Comparison of ENCODE assay signal across 23 cellular contexts in the genomic region with DNA sequence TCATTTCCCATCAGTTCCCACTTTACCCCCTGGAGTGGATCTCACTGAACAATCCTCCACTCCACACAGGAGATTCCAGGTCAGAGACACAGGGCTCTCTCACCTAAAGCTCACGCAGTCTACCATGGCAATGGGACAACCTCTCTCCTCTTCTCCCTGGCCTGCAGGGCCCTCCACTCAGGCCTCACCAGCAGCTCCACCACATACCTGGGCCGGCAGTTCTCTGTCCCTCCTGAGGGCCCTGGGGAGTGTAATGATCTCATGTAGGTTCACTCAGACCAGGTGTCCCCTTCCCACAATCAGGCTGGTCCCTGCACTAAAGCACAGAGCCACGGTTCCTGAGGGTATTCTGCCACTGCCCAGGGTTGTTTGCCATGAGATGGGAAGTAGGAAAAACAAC. TPM values are rescaled to one million over a fixed set of nuclear protein-coding genes. Genes with fewer than 3 reads are reported as not detected.
A peak's percentile ranks its signal among the peaks of the same experiment; 100 is the strongest.
DNase-seq lines count a peak whose midpoint lies in the region; ATAC-seq and TF ChIP-seq lines count a peak whose summit lies in the region.
"Had no signal": no experiment of that assay in that cellular context is flagged by ENCODE, and none has a peak within 500 bp of the region (broad histone marks: within the 10 kb centered on the region; RNA-seq: fewer than 3 reads in every experiment).

No MANE protein-coding gene starts in this region.

- no peaks in the 10 kb centered on the region for H3K36me3 Mint-ChIP-seq in activated naive CD8-positive, alpha-beta T cell treated with anti-CD3 and anti-CD28 coated beads, Interleukin-2, amount 50 U/mL, for 24 hours (ENCODE audit: low read depth)

- no peaks in the 10 kb centered on the region for H4K20me1 ChIP-seq in BLaER1
- H4K20me1 ChIP-seq in BLaER1 treated with 17β-estradiol and CSF1 and Interleukin-3, amounts not matched to agents 10 nM and 100 nM, result no peaks in the 10 kb centered on the region

- peak overlapping the region; percentile 92 for H3K4me2 ChIP-seq in BLaER1
- peak overlapping the region; percentile 81 to 99 (median 97) for H3K4me2 ChIP-seq in BLaER1 treated with 17β-estradiol and CSF1 and Interleukin-3, amounts not matched to agents 10 nM and 100 nM

- H3K27ac ChIP-seq in BLaER1 (0 out of 2 replicates have a peak overlapping the region, but pooled peaks have one; percentile 85), spleen (peak overlapping the region in 6 of 8 donors; percentile 81 to 96 (median 88))
- peak overlapping the region in 9 of 11 experiments; percentile 69 to 92 (median 90); a peak in 15 of 22 replicates for H3K27ac ChIP-seq in BLaER1 treated with 17β-estradiol and CSF1 and Interleukin-3, amounts not matched to agents 10 nM and 100 nM
- H3K27ac ChIP-seq: GM23248 had no signal

- WGBS in spleen, 5 donors, result 59 to 93% (median 79%) methylated on average over 3 of the region's 3 CpGs

- peak; percentile 67 for DNase-seq in mesenteric fat pad (ENCODE audit: low spot score)
- DNase-seq in spleen, result no peak
- DNase-seq in activated naive CD8-positive, alpha-beta T cell treated with anti-CD3 and anti-CD28 coated beads, Interleukin-2, amount 50 U/mL, for 24 hours, result no peak
- no peak for DNase-seq in DMS79 treated with DMSO at 0.1 percent for 48 hours (lab: John Stamatoyannopoulos, UW)
- DNase-seq in stimulated activated CD4-positive, alpha-beta T cell treated with anti-CD3 and anti-CD28 coated beads, Interleukin-4, amount 100 ng/mL, for 4 hours, result no peak
- no peak for DNase-seq in medulla oblongata (ENCODE audit: extremely low spot score)
- DNase-seq: CD4-positive, alpha-beta T cell; CD8-positive, alpha-beta memory T cell; DMS 273 treated with DMSO at 0.1 percent for 48 hours; DMS79; GF-D8; GM23248; H7; HCEC 1CT had no signal

- TF ChIP-seq POLR2A in spleen (IDR thresholded peaks at IDR 0.05), result no peak

- H3K27me3 Mint-ChIP-seq in activated naive CD8-positive, alpha-beta T cell treated with anti-CD3 and anti-CD28 coated beads, Interleukin-2, amount 50 U/mL, for 24 hours, result peaks cover 3% of the 10 kb centered on the region

- no peak overlapping the region for H3K4me3 Mint-ChIP-seq in activated naive CD8-positive, alpha-beta T cell treated with anti-CD3 and anti-CD28 coated beads, Interleukin-2, amount 50 U/mL, for 24 hours
- H3K4me3 Mint-ChIP-seq: CD4-positive, alpha-beta T cell; CD8-positive, alpha-beta memory T cell had no signal

- H3K9me3 ChIP-seq in BLaER1, result no peaks in the 10 kb centered on the region
- no peaks in the 10 kb centered on the region for H3K9me3 ChIP-seq in BLaER1 treated with 17β-estradiol and CSF1 and Interleukin-3, amounts not matched to agents 10 nM and 100 nM (replicated peaks in 1 of 11)
- no peaks in the 10 kb centered on the region for H3K9me3 ChIP-seq in spleen

- H3K4me3 ChIP-seq in BLaER1 (no peak overlapping the region), spleen (peak overlapping the region in 1 of 8 donors; percentile 55)
- H3K4me3 ChIP-seq in BLaER1 treated with 17β-estradiol and CSF1 and Interleukin-3, amounts not matched to agents 10 nM and 100 nM, result no peak overlapping the region
- H3K4me3 ChIP-seq: GM23248 had no signal

- no peaks in the 10 kb centered on the region for H3K27me3 ChIP-seq in BLaER1
- H3K27me3 ChIP-seq in BLaER1 treated with 17β-estradiol and CSF1 and Interleukin-3, amounts not matched to agents 10 nM and 100 nM, result no peaks in the 10 kb centered on the region
- H3K27me3 ChIP-seq in spleen (replicated peaks in 1 of 7), result peaks cover 0 to 20% (median 0%) of the 10 kb centered on the region in 7 donors

- no peaks in the 10 kb centered on the region for H3K9me3 Mint-ChIP-seq in activated naive CD8-positive, alpha-beta T cell treated with anti-CD3 and anti-CD28 coated beads, Interleukin-2, amount 50 U/mL, for 24 hours
- H3K9me3 Mint-ChIP-seq: CD14-positive monocyte; CD4-positive, alpha-beta T cell had no signal

- intact Hi-C loops in spleen (cut with DNase I; ENCODE audit: low total_unique reads), result no loop called here

- no peak overlapping the region for H3K27ac Mint-ChIP-seq in activated naive CD8-positive, alpha-beta T cell treated with anti-CD3 and anti-CD28 coated beads, Interleukin-2, amount 50 U/mL, for 24 hours
- H3K27ac Mint-ChIP-seq: CD4-positive, alpha-beta T cell had no signal

- TF ChIP-seq CTCF in spleen (IDR thresholded peaks at IDR 0.05 in 8 of 11, conservative IDR thresholded peaks at IDR 0.05 in 3 of 11), result no peak

- peaks cover 11% of the 10 kb centered on the region for H3K4me1 Mint-ChIP-seq in activated naive CD8-positive, alpha-beta T cell treated with anti-CD3 and anti-CD28 coated beads, Interleukin-2, amount 50 U/mL, for 24 hours
- H3K4me1 Mint-ChIP-seq: CD8-positive, alpha-beta memory T cell had no signal

- H3K4me1 ChIP-seq in BLaER1 (peaks cover 68% of the 10 kb centered on the region), spleen (peaks cover 0 to 49% (median 14%) of the 10 kb centered on the region in 6 donors)
- peaks cover 55 to 82% (median 72%) of the 10 kb centered on the region in 10 experiments for H3K4me1 ChIP-seq in BLaER1 treated with 17β-estradiol and CSF1 and Interleukin-3, amounts not matched to agents 10 nM and 100 nM

- ATAC-seq in activated naive CD8-positive, alpha-beta T cell treated with anti-CD3 and anti-CD28 coated beads, Interleukin-2, amount 50 U/mL, for 24 hours, result no peak

- no peak overlapping the region for H3K9ac ChIP-seq in BLaER1
- peak overlapping the region in 4 of 11 experiments; percentile 70 to 81 (median 76); a peak in 6 of 22 replicates for H3K9ac ChIP-seq in BLaER1 treated with 17β-estradiol and CSF1 and Interleukin-3, amounts not matched to agents 10 nM and 100 nM
- H3K9ac ChIP-seq: GM23248 had no signal

- H3K36me3 ChIP-seq in BLaER1 (no peaks in the 10 kb centered on the region), spleen (peaks cover 0 to 8% (median 0%) of the 10 kb centered on the region in 6 donors)
- H3K36me3 ChIP-seq in BLaER1 treated with 17β-estradiol and CSF1 and Interleukin-3, amounts not matched to agents 10 nM and 100 nM, result no peaks in the 10 kb centered on the region

RNA-seq across cellular contexts. Expression of a gene that starts 15.6 kb away (rescaled TPM):
- total RNA-seq in mesenteric fat pad (1.6 TPM), spleen (10 to 100 TPM in 5 of 7 donors, 1 to 10 TPM in 2; 3.8 to 31.9 (median 13.5) TPM)
- 1 to 10 TPM in 2 of 3 donors, under 1 TPM in 1; 0.55 to 4.0 (median 1.6) TPM for polyA plus RNA-seq in spleen
- total RNA-seq: A172; A673; CD4-positive, alpha-beta T cell; CD8-positive, alpha-beta memory T cell; Daoy; G401; GM23248; H1; H7 had no signal
- polyA plus RNA-seq: BJ; CD8-positive, alpha-beta memory T cell; GM23248; H1 had no signal

RNA-seq across cellular contexts. Expression of a gene that starts 32.5 kb away (rescaled TPM):
- total RNA-seq in mesenteric fat pad, result not detected
- total RNA-seq in spleen, result not detected
- under 1 TPM in 1 of 3 donors, not detected in 2; 0.04 TPM for polyA plus RNA-seq in spleen
- total RNA-seq: A172; A673; CD4-positive, alpha-beta T cell; CD8-positive, alpha-beta memory T cell; Daoy; G401; GM23248; H1; H7 had no signal
- polyA plus RNA-seq: BJ; CD14-positive monocyte; CD8-positive, alpha-beta memory T cell; GM23248 had no signal

RNA-seq across cellular contexts. Expression of a gene that starts 32.9 kb away (rescaled TPM):
- total RNA-seq in mesenteric fat pad (not detected), spleen (not detected)
- not detected for polyA plus RNA-seq in spleen
- total RNA-seq: A172; A673; CD4-positive, alpha-beta T cell; CD8-positive, alpha-beta memory T cell; Daoy; G401; GM23248; H1; H7 had no signal
- polyA plus RNA-seq: BJ; CD14-positive monocyte; CD8-positive, alpha-beta memory T cell; GM23248; H1 had no signal

RNA-seq across cellular contexts. Expression of a gene that starts 48.1 kb away (rescaled TPM):
- total RNA-seq in mesenteric fat pad, result 1,067 TPM
- total RNA-seq in spleen, result 1,000 to 10,000 TPM in 4 of 7 donors, 100 to 1,000 TPM in 3; 744 to 2,126 (median 1,870) TPM
- 1,000 to 10,000 TPM; 5,153 to 8,491 (median 7,946) TPM for polyA plus RNA-seq in spleen

RNA-seq across cellular contexts. Expression of a gene that starts 56.7 kb away (rescaled TPM):
- total RNA-seq in mesenteric fat pad (0.22 TPM), spleen (10 to 100 TPM in 1 of 7 donors, 1 to 10 TPM in 5, under 1 TPM in 1; 0.88 to 14.8 (median 2.4) TPM)
- polyA plus RNA-seq in spleen, result under 1 TPM; 0.27 to 0.48 (median 0.45) TPM
- total RNA-seq: A172; CD4-positive, alpha-beta T cell; CD8-positive, alpha-beta memory T cell; Daoy; G401; GM23248; H1; H7 had no signal
- polyA plus RNA-seq: BJ; CD8-positive, alpha-beta memory T cell; GM23248; H1 had no signal
